1 cellular context compared by ENCODE assay signal in the genomic region with DNA sequence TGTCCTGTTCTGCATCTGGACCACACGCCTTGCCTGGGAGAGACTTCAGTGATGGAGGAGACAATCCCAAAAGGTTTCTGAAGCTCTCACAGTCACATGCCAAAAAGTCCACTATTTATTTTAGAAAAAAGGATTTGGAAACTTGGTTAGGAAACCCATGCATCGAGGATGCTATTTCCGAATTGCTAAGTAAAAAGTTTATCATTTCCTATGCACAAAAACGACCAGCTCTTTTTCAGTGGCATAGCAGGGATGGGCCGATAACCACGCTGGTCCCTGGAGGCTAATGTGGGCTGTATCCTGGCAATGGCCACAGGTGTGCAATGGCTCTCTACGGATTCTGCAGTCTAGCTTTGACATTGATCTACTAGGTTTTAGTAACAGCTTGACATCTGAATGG.
TF ChIP-seq lines count a peak whose summit lies in the region.

No MANE protein-coding gene starts in this region.

TF ChIP-seq in IMR-90, 13 proteins besides CTCF, POLR2A, EP300 and RAD21:
- TF ChIP-seq MAFK (IDR thresholded peaks at IDR 0.05; ENCODE audit: low read depth, low read length) (no peak), FOS (IDR thresholded peaks at IDR 0.05; ENCODE audit: low read depth, low read length) (no peak), NFE2L2 (IDR thresholded peaks at IDR 0.05; ENCODE audit: low read depth, low read length) (no peak), SMC3 (IDR thresholded peaks at IDR 0.05; ENCODE audit: low read depth, low read length) (no peak), RCOR1 (IDR thresholded peaks at IDR 0.05; ENCODE audit: insufficient replicate concordance, low read length) (no peak), MAZ (IDR thresholded peaks at IDR 0.05; ENCODE audit: borderline replicate concordance, low read depth, low read length) (no peak), CEBPB (IDR thresholded peaks at IDR 0.05; ENCODE audit: low read depth, low read length) (no peak), MXI1 (IDR thresholded peaks at IDR 0.05; ENCODE audit: borderline replicate concordance, low read depth, low read length) (no peak), CHD1 (IDR thresholded peaks at IDR 0.05; ENCODE audit: low read depth, low read length) (no peak), RFX5 (IDR thresholded peaks at IDR 0.05; ENCODE audit: low read depth, low read length) (no peak), BHLHE40 (IDR thresholded peaks at IDR 0.05; ENCODE audit: low read depth, low read length) (no peak)
- TF ChIP-seq, protein P1, sequence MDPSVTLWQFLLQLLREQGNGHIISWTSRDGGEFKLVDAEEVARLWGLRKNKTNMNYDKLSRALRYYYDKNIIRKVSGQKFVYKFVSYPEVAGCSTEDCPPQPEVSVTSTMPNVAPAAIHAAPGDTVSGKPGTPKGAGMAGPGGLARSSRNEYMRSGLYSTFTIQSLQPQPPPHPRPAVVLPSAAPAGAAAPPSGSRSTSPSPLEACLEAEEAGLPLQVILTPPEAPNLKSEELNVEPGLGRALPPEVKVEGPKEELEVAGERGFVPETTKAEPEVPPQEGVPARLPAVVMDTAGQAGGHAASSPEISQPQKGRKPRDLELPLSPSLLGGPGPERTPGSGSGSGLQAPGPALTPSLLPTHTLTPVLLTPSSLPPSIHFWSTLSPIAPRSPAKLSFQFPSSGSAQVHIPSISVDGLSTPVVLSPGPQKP (IDR thresholded peaks at IDR 0.05; ENCODE audit: borderline replicate concordance, low read depth, low read length): no peak
- TF ChIP-seq, protein P2, sequence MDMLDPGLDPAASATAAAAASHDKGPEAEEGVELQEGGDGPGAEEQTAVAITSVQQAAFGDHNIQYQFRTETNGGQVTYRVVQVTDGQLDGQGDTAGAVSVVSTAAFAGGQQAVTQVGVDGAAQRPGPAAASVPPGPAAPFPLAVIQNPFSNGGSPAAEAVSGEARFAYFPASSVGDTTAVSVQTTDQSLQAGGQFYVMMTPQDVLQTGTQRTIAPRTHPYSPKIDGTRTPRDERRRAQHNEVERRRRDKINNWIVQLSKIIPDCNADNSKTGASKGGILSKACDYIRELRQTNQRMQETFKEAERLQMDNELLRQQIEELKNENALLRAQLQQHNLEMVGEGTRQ (IDR thresholded peaks at IDR 0.05; ENCODE audit: low read depth, low read length): no peak
